ENCODE assay signal across 9 cellular contexts in genomic region chr6:97497713-97498331, GRCh38.
DNase-seq lines count a peak whose midpoint lies in the region; ATAC-seq and TF ChIP-seq lines count a peak whose summit lies in the region.
"Had no signal": no experiment of that assay in that cellular context is flagged by ENCODE, and none has a peak within 500 bp of the region (broad histone marks: within the 10 kb centered on the region; RNA-seq: fewer than 3 reads in every experiment).

No MANE protein-coding gene starts in this region.

- no peaks in the 10 kb centered on the region for H3K9me3 Mint-ChIP-seq in activated naive CD8-positive, alpha-beta T cell treated with anti-CD3 and anti-CD28 coated beads for 36 hours

- H3K4me3 ChIP-seq in heart left ventricle = no peak overlapping the region
- H3K4me3 ChIP-seq: BLaER1 had no signal

- H3K36me3 ChIP-seq in heart left ventricle = no peaks in the 10 kb centered on the region
- H3K36me3 ChIP-seq: BLaER1 had no signal

- no peaks in the 10 kb centered on the region for H3K4me1 ChIP-seq in heart left ventricle
- H3K4me1 ChIP-seq: BLaER1 had no signal

- TF ChIP-seq CTCF in heart left ventricle (IDR thresholded peaks at IDR 0.05) = peak; percentile 65 to 85 (median 76)

- no peak overlapping the region for H3K4me3 Mint-ChIP-seq in activated naive CD8-positive, alpha-beta T cell treated with anti-CD3 and anti-CD28 coated beads for 36 hours

- no peak for TF ChIP-seq POLR2A in heart left ventricle (IDR thresholded peaks at IDR 0.05)

- no peak overlapping the region for H3K27ac Mint-ChIP-seq in activated naive CD8-positive, alpha-beta T cell treated with anti-CD3 and anti-CD28 coated beads for 36 hours

- peaks cover 0 to 5% (median 0%) of the 10 kb centered on the region in 9 donors for H3K27me3 ChIP-seq in heart left ventricle
- H3K27me3 ChIP-seq: BLaER1 had no signal

- H3K27ac ChIP-seq in heart left ventricle = no peak overlapping the region
- H3K27ac ChIP-seq: BLaER1 had no signal

- peak; percentile 53 for DNase-seq in NOMO-1 treated with DMSO at 0.1 percent for 48 hours (lab: John Stamatoyannopoulos, UW; ENCODE audit: unreplicated experiment)
- no peak for DNase-seq in NOMO-1 treated with dmso at 0.1 percent for 144 hours (lab: John Stamatoyannopoulos, UW; ENCODE audit: unreplicated experiment)
- peak; percentile 59 for DNase-seq in NCI-H1092 treated with DMSO at 0.1 percent for 48 hours (lab: John Stamatoyannopoulos, UW)
- peak; percentile 57 for DNase-seq in SKM-1 (lab: John Stamatoyannopoulos, UW; ENCODE audit: unreplicated experiment)
- peak; percentile 59 for DNase-seq in activated naive CD8-positive, alpha-beta T cell treated with anti-CD3 and anti-CD28 coated beads for 36 hours
- DNase-seq in heart left ventricle = peak; percentile 37 to 68 (median 43)
- peak; percentile 20 for DNase-seq in pulmonary artery endothelial cell (ENCODE audit: low read depth, low spot score)

- peaks cover 19% of the 10 kb centered on the region for H3K27me3 Mint-ChIP-seq in activated naive CD8-positive, alpha-beta T cell treated with anti-CD3 and anti-CD28 coated beads for 36 hours

- ATAC-seq in HG02763 (IDR thresholded peaks at IDR 0.05; ENCODE audit: unreplicated experiment) (peak; percentile 98), heart left ventricle (peak; percentile 84 to 93 (median 90))

- 34 to 39% (median 34%) methylated on average over 4 of the region's 4 CpGs for WGBS in heart left ventricle, 4 donors

- H3K36me3 Mint-ChIP-seq in activated naive CD8-positive, alpha-beta T cell treated with anti-CD3 and anti-CD28 coated beads for 36 hours = no peaks in the 10 kb centered on the region

- no peaks in the 10 kb centered on the region for H3K4me1 Mint-ChIP-seq in activated naive CD8-positive, alpha-beta T cell treated with anti-CD3 and anti-CD28 coated beads for 36 hours

- intact Hi-C loops in heart left ventricle (cut with DNase I) = loop anchor here in 9 of 10 donors (2.0 to 10.0 kb wide), 10 partner anchors 537 to 1627 kb away; no protein-coding TSS in a partner anchor

- no peaks in the 10 kb centered on the region for H3K9me3 ChIP-seq in heart left ventricle
- H3K9me3 ChIP-seq: BLaER1 had no signal
